Comparison of ENCODE assay signal across 8 cellular contexts in genomic region chr3:88003115-88003755, GRCh38. TPM values are rescaled to one million over a fixed set of nuclear protein-coding genes. Genes with fewer than 3 reads are reported as not detected.
DNase-seq lines count a peak whose midpoint lies in the region; ATAC-seq and TF ChIP-seq lines count a peak whose summit lies in the region.

No MANE protein-coding gene starts in this region.

- no peaks in the 10 kb centered on the region for H3K36me3 Mint-ChIP-seq in activated naive CD4-positive, alpha-beta T cell treated with anti-CD3 and anti-CD28 coated beads for 36 hours (ENCODE audit: low read depth)

- H3K4me3 ChIP-seq in psoas muscle: no peak overlapping the region

- no peak overlapping the region for H3K27ac Mint-ChIP-seq in activated naive CD4-positive, alpha-beta T cell treated with anti-CD3 and anti-CD28 coated beads for 36 hours

- ATAC-seq in HG03175 (IDR thresholded peaks at IDR 0.05; ENCODE audit: unreplicated experiment) (peak; percentile 42), psoas muscle (no peak), HG03108 (IDR thresholded peaks at IDR 0.05; ENCODE audit: unreplicated experiment) (no peak)

- CTCF ChIA-PET in activated naive CD4-positive, alpha-beta T cell treated with anti-CD3 and anti-CD28 coated beads for 36 hours (lab: Charles Lee): interaction anchor here (0.6 to 2.0 kb wide), 13 partner anchors 8 to 705 kb away, joined by 3 to 12 read pairs (median 4); no protein-coding TSS in a partner anchor

- H3K27ac ChIP-seq in psoas muscle: no peak overlapping the region

- peak; percentile 7 for DNase-seq in activated naive CD4-positive, alpha-beta T cell treated with anti-CD3 and anti-CD28 coated beads for 36 hours
- no peak for DNase-seq in activated naive CD4-positive, alpha-beta T cell (lab: John Stamatoyannopoulos, UW)
- DNase-seq in SHP77 (lab: John Stamatoyannopoulos, UW) (peak; percentile 23 to 30), fibroblast of peridontal ligament (ENCODE audit: extremely low read depth) (peak; percentile 78), psoas muscle (no peak), GF-D8 (lab: John Stamatoyannopoulos, UW) (no peak)

- no peaks in the 10 kb centered on the region for H3K36me3 ChIP-seq in psoas muscle (ENCODE audit: insufficient read depth in 1 of 2, low read depth in 1 of 2)

- no peaks in the 10 kb centered on the region for H3K27me3 ChIP-seq in psoas muscle (ENCODE audit: insufficient read depth in 3 of 3, low read length in 2 of 3)

- no peaks in the 10 kb centered on the region for H3K9me3 ChIP-seq in psoas muscle

- no peaks in the 10 kb centered on the region for H3K27me3 Mint-ChIP-seq in activated naive CD4-positive, alpha-beta T cell treated with anti-CD3 and anti-CD28 coated beads for 36 hours (ENCODE audit: low read depth)

- no peaks in the 10 kb centered on the region for H3K9me3 Mint-ChIP-seq in activated naive CD4-positive, alpha-beta T cell treated with anti-CD3 and anti-CD28 coated beads for 36 hours

- peak; percentile 59 for TF ChIP-seq CTCF in psoas muscle (IDR thresholded peaks at IDR 0.05)

- H3K4me1 Mint-ChIP-seq in activated naive CD4-positive, alpha-beta T cell treated with anti-CD3 and anti-CD28 coated beads for 36 hours (ENCODE audit: low read depth): no peaks in the 10 kb centered on the region

- no peaks in the 10 kb centered on the region for H3K4me1 ChIP-seq in psoas muscle

- WGBS in psoas muscle, 3 donors: 53 to 57% (median 54%) methylated on average over 6 of the region's 6 CpGs

- intact Hi-C loops in activated naive CD4-positive, alpha-beta T cell treated with anti-CD3 and anti-CD28 coated beads for 36 hours (cut with micrococcal nuclease): loop anchor here (1.0 to 10.0 kb wide), 6 partner anchors 103 to 1228 kb away; no protein-coding TSS in a partner anchor
- intact Hi-C loops in psoas muscle (cut with DNase I): loop anchor here (5.0 to 10.0 kb wide), 2 partner anchors 651 to 698 kb away; no protein-coding TSS in a partner anchor

- H3K4me3 Mint-ChIP-seq in activated naive CD4-positive, alpha-beta T cell treated with anti-CD3 and anti-CD28 coated beads for 36 hours: no peak overlapping the region

RNA-seq across cellular contexts. Expression of gene CGGBP1, which starts 55.6 kb away (rescaled TPM):
- total RNA-seq in activated naive CD4-positive, alpha-beta T cell treated with anti-CD3 and anti-CD28 coated beads for 36 hours: 10 to 100 TPM; 91.9 to 94.0 TPM
- total RNA-seq in psoas muscle: 10 to 100 TPM; 39.1 to 46.2 (median 42.9) TPM
- polyA plus RNA-seq in psoas muscle: 10 to 100 TPM; 27.4 to 63.2 (median 45.9) TPM

RNA-seq across cellular contexts. Expression of gene ZNF654, which starts 55.8 kb away (rescaled TPM):
- 10 to 100 TPM; 17.8 to 18.8 TPM for total RNA-seq in activated naive CD4-positive, alpha-beta T cell treated with anti-CD3 and anti-CD28 coated beads for 36 hours
- total RNA-seq in psoas muscle: 10 to 100 TPM in 2 of 4 donors, 1 to 10 TPM in 2; 8.8 to 10.7 (median 9.6) TPM
- 1 to 10 TPM; 2.6 to 8.9 (median 3.2) TPM for polyA plus RNA-seq in psoas muscle

Comparison
In these comparisons a context has a peak if more than half of its experiments do, and no peak if none do; other contexts are left out.
1. DNase-seq: peak in activated naive CD4-positive, alpha-beta T cell treated with anti-CD3 and anti-CD28 coated beads for 36 hours (single experiment), SHP77 (2 of 2) and fibroblast of peridontal ligament (single experiment); none in activated naive CD4-positive, alpha-beta T cell (0 of 4), psoas muscle (0 of 2) and GF-D8 (single experiment).